22 cellular contexts compared by ENCODE assay signal in the genomic region with DNA sequence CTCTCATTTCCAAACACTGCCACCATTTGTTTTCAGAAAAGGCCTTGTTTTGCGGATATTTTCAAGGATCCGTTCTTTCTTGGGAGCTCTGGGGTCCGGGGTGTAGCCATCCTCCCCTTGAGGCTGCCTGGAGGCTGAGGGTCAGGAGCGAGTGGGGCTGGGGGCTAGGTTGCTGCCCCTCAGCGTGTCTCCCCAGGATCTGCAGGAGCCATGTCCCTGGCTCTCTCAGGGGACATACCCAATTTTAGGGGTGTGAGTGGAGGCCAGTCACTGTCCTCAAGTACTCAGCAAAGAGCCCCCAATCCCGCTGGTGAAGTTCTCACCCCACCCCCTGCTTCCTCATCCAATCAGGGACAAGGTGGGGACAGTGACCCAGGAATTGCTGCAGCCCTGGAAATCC. TPM values are rescaled to one million over a fixed set of nuclear protein-coding genes. Genes with fewer than 3 reads are reported as not detected.
"Had no signal": no experiment of that assay in that cellular context is flagged by ENCODE, and none has a peak within 500 bp of the region (broad histone marks: within the 10 kb centered on the region; RNA-seq: fewer than 3 reads in every experiment).

No MANE protein-coding gene starts in this region.

- H3K4me1 Mint-ChIP-seq: activated naive CD4-positive, alpha-beta T cell treated with anti-CD3 and anti-CD28 coated beads, Interleukin-2, amount 50 U/mL, for 24 hours had no signal

- H3K9me3 Mint-ChIP-seq: activated CD8-positive, alpha-beta T cell treated with anti-CD3 and anti-CD28 coated beads for 36 hours had no signal

- ATAC-seq: activated CD4-positive, CD25-positive, alpha-beta regulatory T cell treated with anti-CD3 and anti-CD28 coated beads, Interleukin-2, amount 50 U/mL, for 24 hours; activated CD8-positive, alpha-beta T cell treated with anti-CD3 and anti-CD28 coated beads for 36 hours; K562 had no signal

- DNase-seq: activated CD4-positive, alpha-beta T cell treated with anti-CD3 and anti-CD28 coated beads for 4 hours; activated CD8-positive, alpha-beta memory T cell treated with anti-CD3 and anti-CD28 coated beads, Interleukin-2, amount 50 U/mL, for 4 hours; activated CD8-positive, alpha-beta T cell treated with anti-CD3 and anti-CD28 coated beads for 36 hours; activated effector memory CD4-positive, alpha-beta T cell treated with Interleukin-2 at 50 U/mL for 16 hours; activated naive CD4-positive, alpha-beta T cell; Karpas-422; MM.1S; NCI-H1105; NCI-H1436; NCI-H1694 treated with DMSO at 0.1 percent for 48 hours; NCI-H2029 treated with DMSO at 0.1 percent for 48 hours; NCI-H510A treated with DMSO at 0.1 percent for 48 hours; NCI-H69; SHP77 treated with DMSO at 0.1 percent for 48 hours had no signal

- H3K27ac Mint-ChIP-seq: activated CD8-positive, alpha-beta T cell treated with anti-CD3 and anti-CD28 coated beads for 36 hours; activated naive CD4-positive, alpha-beta T cell treated with anti-CD3 and anti-CD28 coated beads, Interleukin-2, amount 50 U/mL, for 24 hours; activated T-helper 1 cell treated with anti-CD3 and anti-CD28 coated beads, Interleukin-12 subunit alpha, Interleukin-12 subunit beta, Interleukin-2, Interleukin-4 antibody, amounts not matched to agents 30 ng/mL and 10 ng/mL and 1 ng/mL, durations not matched to agents 14 hours and 24 hours and 36 hours; T-helper 1 cell treated with Interleukin-12 subunit alpha and Interleukin-12 subunit beta and Interleukin-4 antibody, amounts not matched to agents 30 μg/mL and 1 μg/mL, for 36 hours had no signal

- H3K4me3 Mint-ChIP-seq: activated CD8-positive, alpha-beta T cell treated with anti-CD3 and anti-CD28 coated beads for 36 hours; activated naive CD4-positive, alpha-beta T cell treated with anti-CD3 and anti-CD28 coated beads, Interleukin-2, amount 50 U/mL, for 24 hours; activated T-helper 1 cell treated with anti-CD3 and anti-CD28 coated beads, Interleukin-12 subunit alpha, Interleukin-12 subunit beta, Interleukin-2, Interleukin-4 antibody, amounts not matched to agents 30 ng/mL and 10 ng/mL and 1 ng/mL, durations not matched to agents 14 hours and 24 hours and 36 hours; T-helper 1 cell treated with Interleukin-12 subunit alpha and Interleukin-12 subunit beta and Interleukin-4 antibody, amounts not matched to agents 30 μg/mL and 1 μg/mL, for 36 hours had no signal

RNA-seq across cellular contexts. Expression of gene PRDM16, which starts 15.0 kb away (rescaled TPM):
- total RNA-seq: activated T-helper 1 cell treated with anti-CD3 and anti-CD28 coated beads, Interleukin-12 subunit alpha, Interleukin-12 subunit beta, Interleukin-2, Interleukin-4 antibody, amounts not matched to agents 30 ng/mL and 10 ng/mL and 1 ng/mL, durations not matched to agents 14 hours and 24 hours and 36 hours had no signal

RNA-seq across cellular contexts. Expression of gene ACTRT2, which starts 32.7 kb away (rescaled TPM):
- total RNA-seq: activated CD8-positive, alpha-beta T cell treated with anti-CD3 and anti-CD28 coated beads for 36 hours; activated T-helper 1 cell treated with anti-CD3 and anti-CD28 coated beads, Interleukin-12 subunit alpha, Interleukin-12 subunit beta, Interleukin-2, Interleukin-4 antibody, amounts not matched to agents 30 ng/mL and 10 ng/mL and 1 ng/mL, durations not matched to agents 14 hours and 24 hours and 36 hours; aorta; breast epithelium; K562; SK-MEL-5 had no signal
